ENCODE assay signal across 14 cellular contexts in the genomic region with DNA sequence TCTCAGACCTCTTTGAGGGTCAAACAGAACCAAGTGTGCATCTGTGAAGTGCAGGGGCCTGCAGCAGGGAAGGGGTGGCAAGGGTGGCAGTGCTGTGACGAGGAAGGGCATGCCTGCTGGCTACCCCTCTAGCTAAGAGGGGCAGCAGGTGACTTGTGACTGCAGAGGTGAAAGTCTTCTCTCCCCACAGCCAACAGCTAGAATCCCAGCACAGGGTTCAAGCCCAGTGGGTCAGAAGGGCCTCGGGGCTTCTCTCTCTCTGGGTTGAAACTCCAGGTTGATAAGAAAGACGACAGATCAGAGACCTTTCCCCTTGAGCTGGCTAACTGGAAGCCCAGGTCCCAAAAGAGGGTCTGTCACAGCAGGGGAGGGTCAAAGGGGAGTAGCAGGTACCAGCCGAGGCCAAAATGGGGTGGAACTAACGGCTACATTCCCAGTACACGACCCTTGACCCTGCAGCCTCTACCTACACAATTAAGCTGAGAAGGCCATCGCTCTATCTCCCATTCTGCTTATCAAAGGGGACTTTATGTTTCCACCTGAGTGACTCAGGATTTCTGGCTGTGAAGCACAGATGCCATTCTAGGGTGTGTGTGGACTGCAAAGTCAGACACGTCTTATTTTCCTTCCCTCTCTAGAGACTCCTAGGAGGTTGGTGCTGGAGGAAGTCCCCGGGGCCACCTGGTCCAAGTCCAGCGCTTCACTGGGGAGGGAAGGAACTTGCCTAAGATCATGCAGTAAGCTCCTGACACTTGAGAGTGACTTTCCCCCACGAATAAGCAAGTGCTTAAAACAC. TPM values are rescaled to one million over a fixed set of nuclear protein-coding genes. Genes with fewer than 3 reads are reported as not detected.
DNase-seq lines count a peak whose midpoint lies in the region; ATAC-seq and TF ChIP-seq lines count a peak whose summit lies in the region.
"Had no signal": no experiment of that assay in that cellular context is flagged by ENCODE, and none has a peak within 500 bp of the region (broad histone marks: within the 10 kb centered on the region; RNA-seq: fewer than 3 reads in every experiment).

No MANE protein-coding gene starts in this region.

- H2AFZ ChIP-seq in PC-3 (ENCODE audit: low read length): no peak overlapping the region

- BruUV-seq in Calu3 (replicated peaks; lab: Mats Ljungman, UMichigan) (no TSS peak), PC-3 (replicated peaks; lab: Mats Ljungman, UMichigan) (no TSS peak)

- peak overlapping the region; percentile 49; the same call in 1 of the 2 replicates for H3K4me2 ChIP-seq in PC-3 (ENCODE audit: low read length)

- peak overlapping the region; percentile 67 for H3K27ac ChIP-seq in PC-3 (ENCODE audit: low read length)
- H3K27ac ChIP-seq in epithelial cell of prostate: peak overlapping the region; percentile 46
- H3K27ac ChIP-seq in brain microvascular endothelial cell: no peak overlapping the region
- H3K27ac ChIP-seq: ascending aorta, heart left ventricle had no signal

- peaks cover 33% of the 10 kb centered on the region for H3K4me1 ChIP-seq in PC-3 (ENCODE audit: insufficient read depth, low read length)
- H3K4me1 ChIP-seq: ascending aorta, heart left ventricle had no signal

- H3K36me3 ChIP-seq in PC-3 (ENCODE audit: low read depth, low read length): no peaks in the 10 kb centered on the region
- H3K36me3 ChIP-seq in brain microvascular endothelial cell (replicated peaks): no peaks in the 10 kb centered on the region

- H3K79me2 ChIP-seq in PC-3 (ENCODE audit: low read length): no peaks in the 10 kb centered on the region

- TF ChIP-seq CTCF in Calu3 (IDR thresholded peaks at IDR 0.05; ENCODE audit: unreplicated experiment) (no peak), PC-3 (conservative IDR thresholded peaks at IDR 0.05; ENCODE audit: low read depth, low read length) (no peak), osteocyte (IDR thresholded peaks at IDR 0.05) (no peak), brain microvascular endothelial cell (IDR thresholded peaks at IDR 0.05; ENCODE audit: low read depth, low read length, missing control alignments) (no peak)

- peaks cover 35% of the 10 kb centered on the region for H3K36me3 Mint-ChIP-seq in Calu3 (ENCODE audit: insufficient read depth, unreplicated experiment)
- H3K36me3 Mint-ChIP-seq in osteocyte (ENCODE audit: unreplicated experiment): peaks cover 20% of the 10 kb centered on the region

- no peaks in the 10 kb centered on the region for H3K9me2 ChIP-seq in PC-3 (replicated peaks; ENCODE audit: low read length)

- CTCF ChIA-PET in Calu3 (lab: Charles Lee) (no interaction called here), PC-3 (lab: Charles Lee) (no interaction called here)

- no peak overlapping the region for H3K4me3 Mint-ChIP-seq in Calu3 (ENCODE audit: low read depth, unreplicated experiment)
- H3K4me3 Mint-ChIP-seq in osteocyte (ENCODE audit: unreplicated experiment): no peak overlapping the region
- H3K4me3 Mint-ChIP-seq: stimulated activated naive CD8-positive, alpha-beta T cell treated with anti-CD3 and anti-CD28 coated beads, Interleukin-15, Interleukin-2, amounts not matched to agents 100 ng/mL and 50 ng/mL, for 24 hours; WTC11 had no signal

- H3K27me3 Mint-ChIP-seq in Calu3 (ENCODE audit: unreplicated experiment) (no peaks in the 10 kb centered on the region), osteocyte (ENCODE audit: unreplicated experiment) (no peaks in the 10 kb centered on the region)
- H3K27me3 Mint-ChIP-seq: stimulated activated naive CD8-positive, alpha-beta T cell treated with anti-CD3 and anti-CD28 coated beads, Interleukin-15, Interleukin-2, amounts not matched to agents 100 ng/mL and 50 ng/mL, for 24 hours had no signal

- H3K4me1 Mint-ChIP-seq in Calu3 (ENCODE audit: low read depth, unreplicated experiment) (peaks cover 34% of the 10 kb centered on the region), osteocyte (ENCODE audit: unreplicated experiment) (peaks cover 4% of the 10 kb centered on the region)
- H3K4me1 Mint-ChIP-seq: WTC11 had no signal

- H3K27me3 ChIP-seq in PC-3 (ENCODE audit: low read length): no peaks in the 10 kb centered on the region
- no peaks in the 10 kb centered on the region for H3K27me3 ChIP-seq in brain microvascular endothelial cell (replicated peaks)
- H3K27me3 ChIP-seq: ascending aorta, heart left ventricle had no signal

- H3K4me3 ChIP-seq in PC-3 (ENCODE audit: low read length): no peak overlapping the region
- no peak overlapping the region for H3K4me3 ChIP-seq in brain microvascular endothelial cell (ENCODE audit: low read depth, low read length)
- H3K4me3 ChIP-seq: ascending aorta, heart left ventricle had no signal

- no peaks in the 10 kb centered on the region for H3K9me3 Mint-ChIP-seq in Calu3 (ENCODE audit: low read depth, unreplicated experiment)
- no peaks in the 10 kb centered on the region for H3K9me3 Mint-ChIP-seq in osteocyte (ENCODE audit: unreplicated experiment)
- H3K9me3 Mint-ChIP-seq: stimulated activated naive CD8-positive, alpha-beta T cell treated with anti-CD3 and anti-CD28 coated beads, Interleukin-15, Interleukin-2, amounts not matched to agents 100 ng/mL and 50 ng/mL, for 24 hours; WTC11 had no signal

- in situ Hi-C loops in brain microvascular endothelial cell (cut with HindIII; ENCODE audit: low pct_ligation_motif_present, low sequenced_read_pairs): no loop called here

- H3K9me3 ChIP-seq in PC-3 (ENCODE audit: low read length): no peaks in the 10 kb centered on the region
- H3K9me3 ChIP-seq: ascending aorta, heart left ventricle had no signal

- H4K20me1 ChIP-seq in PC-3 (ENCODE audit: low read length): no peaks in the 10 kb centered on the region

- H3K9ac ChIP-seq in PC-3 (ENCODE audit: low read length): no peak overlapping the region

- intact Hi-C loops in Calu3 (cut with micrococcal nuclease; ENCODE audit: unreplicated experiment) (no loop called here), PC-3 (cut with micrococcal nuclease) (loop anchor here (1.0 kb wide), 1 partner anchor 10 kb away; no protein-coding TSS in a partner anchor)

- peak overlapping the region; percentile 90 for H3K27ac Mint-ChIP-seq in Calu3 (ENCODE audit: unreplicated experiment)
- no peak overlapping the region for H3K27ac Mint-ChIP-seq in osteocyte (ENCODE audit: unreplicated experiment)
- H3K27ac Mint-ChIP-seq: stimulated activated naive CD8-positive, alpha-beta T cell treated with anti-CD3 and anti-CD28 coated beads, Interleukin-15, Interleukin-2, amounts not matched to agents 100 ng/mL and 50 ng/mL, for 24 hours; WTC11 had no signal

- DNase-seq in Calu3 (peak; percentile 74), PC-3 (peak; percentile 78), epithelial cell of prostate (ENCODE audit: low read depth, low spot score) (peak; percentile 73), osteocyte (ENCODE audit: extremely low spot score, unreplicated experiment) (peak; percentile 79), brain microvascular endothelial cell (no peak), NCI-H146 treated with DMSO at 0.1 percent for 48 hours (lab: John Stamatoyannopoulos, UW; ENCODE audit: unreplicated experiment) (no peak), NCI-H2227 (lab: John Stamatoyannopoulos, UW; ENCODE audit: unreplicated experiment) (no peak), mesenteric fat pad (ENCODE audit: low spot score) (no peak)
- DNase-seq: heart left ventricle, NCI-H187 treated with DMSO at 0.1 percent for 48 hours, NCI-H524 treated with DMSO at 0.1 percent for 48 hours had no signal

- H3F3A ChIP-seq in PC-3 (ENCODE audit: low read length, unreplicated experiment): no peaks in the 10 kb centered on the region

- peak; percentile 84 for ATAC-seq in PC-3
- ATAC-seq: heart left ventricle, WTC11 had no signal

- POLR2A ChIA-PET in PC-3 (lab: Charles Lee; ENCODE audit: unreplicated experiment): no interaction called here

RNA-seq across cellular contexts. Expression of a gene that starts 14.6 kb away (rescaled TPM):
- total RNA-seq in Calu3 (2022) (31.5 and 32.2 TPM in 2 replicates), PC-3 (2014; rRNA removed) (27.7 and 39.7 TPM in 2 replicates), osteocyte (16.6 and 21.1 TPM in 2 replicates), mesenteric fat pad (18.1 TPM)

RNA-seq across cellular contexts. Expression of a gene that starts 25.7 kb away (rescaled TPM):
- total RNA-seq in Calu3 (2022): 49.2 and 51.2 TPM in 2 replicates
- 14.8 and 24.8 TPM in 2 replicates for total RNA-seq in PC-3 (2014; rRNA removed)
- total RNA-seq in osteocyte: not detected in 2 replicates
- 1.4 TPM for total RNA-seq in mesenteric fat pad

Comparison
In these comparisons a context has a peak if more than half of its experiments do, and no peak if none do; other contexts are left out.
1. DNase-seq: peak in Calu3 (single experiment), PC-3 (single experiment), epithelial cell of prostate (single experiment) and osteocyte (single experiment); none in brain microvascular endothelial cell (single experiment), NCI-H146 treated with DMSO at 0.1 percent for 48 hours (single experiment), NCI-H2227 (single experiment) and mesenteric fat pad (single experiment).